Comparison of ENCODE assay signal across 11 cellular contexts in the genomic region with DNA sequence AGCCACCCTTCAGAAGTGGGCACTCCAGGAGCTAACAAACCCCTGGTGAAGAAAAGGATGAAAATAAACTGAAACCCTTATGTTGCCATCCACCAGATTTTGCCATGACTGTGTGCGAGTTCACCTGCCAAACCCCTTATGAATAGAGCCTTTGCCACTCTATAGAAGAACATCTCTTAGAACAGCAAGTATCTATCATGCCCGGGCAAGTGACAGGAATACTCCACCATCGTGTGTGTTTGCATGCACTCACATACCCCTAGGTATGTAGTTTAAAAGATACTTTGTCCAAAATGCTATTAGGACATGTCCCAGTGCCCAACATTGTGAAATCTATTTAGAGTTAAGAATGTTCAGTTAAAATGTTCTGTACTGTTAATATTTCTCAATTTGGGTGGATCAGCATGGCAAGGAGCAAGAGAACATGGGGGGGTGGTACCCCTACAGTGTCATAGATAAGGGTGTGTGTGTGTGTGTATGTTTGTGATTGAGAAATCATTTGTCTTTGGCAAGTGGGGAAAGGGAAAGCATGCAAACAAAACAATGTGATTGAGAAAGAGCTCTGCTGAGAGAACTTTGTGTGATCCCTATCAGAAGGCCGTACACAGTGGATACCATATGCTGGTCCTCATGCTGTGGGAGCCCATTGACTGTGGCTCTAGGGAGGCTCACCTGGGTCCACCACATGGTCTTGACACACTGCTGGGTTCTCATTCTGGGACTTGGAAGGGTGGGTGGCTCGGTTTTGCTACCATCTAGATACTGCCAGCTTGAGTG.
DNase-seq lines count a peak whose midpoint lies in the region; ATAC-seq and TF ChIP-seq lines count a peak whose summit lies in the region.
"Had no signal": no experiment of that assay in that cellular context is flagged by ENCODE, and none has a peak within 500 bp of the region (broad histone marks: within the 10 kb centered on the region; RNA-seq: fewer than 3 reads in every experiment).

No MANE protein-coding gene starts in this region.

- peaks cover 49% of the 10 kb centered on the region for H3K36me3 ChIP-seq in adipocyte (ENCODE audit: control insufficient read depth, insufficient read depth, low read length, severe bottlenecking)
- H3K36me3 ChIP-seq: BLaER1 treated with 17β-estradiol and CSF1 and Interleukin-3, amounts not matched to agents 10 nM and 100 nM; WERI-Rb-1 had no signal

- H3K4me1 ChIP-seq in adipocyte (ENCODE audit: control insufficient read depth, insufficient read depth, low read length), result peaks cover 90% of the 10 kb centered on the region

- no peaks in the 10 kb centered on the region for H3K27me3 Mint-ChIP-seq in activated CD4-positive, alpha-beta T cell treated with anti-CD3 and anti-CD28 coated beads for 36 hours
- peaks cover 9% of the 10 kb centered on the region for H3K27me3 Mint-ChIP-seq in activated naive CD4-positive, alpha-beta T cell treated with anti-CD3 and anti-CD28 coated beads, Interleukin-2, amount 10 ng/mL, durations not matched to agents 7 days and 5 days

- POLR2A ChIA-PET in activated CD4-positive, alpha-beta T cell treated with anti-CD3 and anti-CD28 coated beads for 36 hours (lab: Charles Lee), result no interaction called here

- H3K36me3 Mint-ChIP-seq in activated CD4-positive, alpha-beta T cell treated with anti-CD3 and anti-CD28 coated beads for 36 hours (ENCODE audit: low read depth), result no peaks in the 10 kb centered on the region
- peaks cover 10% of the 10 kb centered on the region for H3K36me3 Mint-ChIP-seq in activated naive CD4-positive, alpha-beta T cell treated with anti-CD3 and anti-CD28 coated beads, Interleukin-2, amount 10 ng/mL, durations not matched to agents 7 days and 5 days

- no peaks in the 10 kb centered on the region for H3K9me3 Mint-ChIP-seq in activated CD4-positive, alpha-beta T cell treated with anti-CD3 and anti-CD28 coated beads for 36 hours (ENCODE audit: low read depth)
- no peaks in the 10 kb centered on the region for H3K9me3 Mint-ChIP-seq in activated naive CD4-positive, alpha-beta T cell treated with anti-CD3 and anti-CD28 coated beads, Interleukin-2, amount 10 ng/mL, durations not matched to agents 7 days and 5 days

- DNase-seq in AG09309 (ENCODE audit: low read depth), result peak; percentile 27
- peak; percentile 97 for DNase-seq in adipocyte (ENCODE audit: low read depth)
- DNase-seq in left cardiac atrium, result no peak
- peak; percentile 80 for DNase-seq in renal cortical epithelial cell (ENCODE audit: low read depth)
- DNase-seq in activated CD4-positive, alpha-beta T cell treated with anti-CD3 and anti-CD28 coated beads for 36 hours, result no peak
- DNase-seq in activated naive CD4-positive, alpha-beta T cell treated with anti-CD3 and anti-CD28 coated beads, Interleukin-2, amount 10 ng/mL, durations not matched to agents 7 days and 5 days, result no peak
- DNase-seq in NCI-H1048 (lab: John Stamatoyannopoulos, UW), result no peak
- DNase-seq: activated gamma-delta T cell treated with Interleukin-2 at 50 U/mL for 16 hours, WERI-Rb-1 had no signal

- H3K27ac Mint-ChIP-seq in activated CD4-positive, alpha-beta T cell treated with anti-CD3 and anti-CD28 coated beads for 36 hours, result no peak overlapping the region
- no peak overlapping the region for H3K27ac Mint-ChIP-seq in activated naive CD4-positive, alpha-beta T cell treated with anti-CD3 and anti-CD28 coated beads, Interleukin-2, amount 10 ng/mL, durations not matched to agents 7 days and 5 days

- CTCF ChIA-PET in activated CD4-positive, alpha-beta T cell treated with anti-CD3 and anti-CD28 coated beads for 36 hours (lab: Charles Lee), result interaction anchor here (0.6 kb wide), 1 partner anchor 10 kb away, joined by 3 read pairs; no protein-coding TSS in a partner anchor
- CTCF ChIA-PET in activated naive CD4-positive, alpha-beta T cell treated with anti-CD3 and anti-CD28 coated beads, Interleukin-2, amount 10 ng/mL, durations not matched to agents 7 days and 5 days (lab: Charles Lee), result no interaction called here

- H3K27me3 ChIP-seq in adipocyte (replicated peaks; ENCODE audit: control insufficient read depth, insufficient read depth, low read length), result no peaks in the 10 kb centered on the region

- TF ChIP-seq CTCF in AG09309 (IDR thresholded peaks at IDR 0.05; ENCODE audit: control insufficient read depth, insufficient read depth, low read depth, low read length, missing control alignments), result no peak

- peaks cover 38% of the 10 kb centered on the region for H3K4me1 Mint-ChIP-seq in activated CD4-positive, alpha-beta T cell treated with anti-CD3 and anti-CD28 coated beads for 36 hours
- peaks cover 32% of the 10 kb centered on the region for H3K4me1 Mint-ChIP-seq in activated naive CD4-positive, alpha-beta T cell treated with anti-CD3 and anti-CD28 coated beads, Interleukin-2, amount 10 ng/mL, durations not matched to agents 7 days and 5 days

- no peak overlapping the region for H3K4me3 ChIP-seq in AG09309 (ENCODE audit: control insufficient read depth, low read depth, low read length)
- no peak overlapping the region for H3K4me3 ChIP-seq in adipocyte (ENCODE audit: low read length)
- H3K4me3 ChIP-seq: BLaER1 treated with 17β-estradiol and CSF1 and Interleukin-3, amounts not matched to agents 10 nM and 100 nM had no signal

- H3K9ac ChIP-seq in adipocyte (ENCODE audit: low read length), result peak overlapping the region; percentile 96
- H3K9ac ChIP-seq: BLaER1 treated with 17β-estradiol and CSF1 and Interleukin-3, amounts not matched to agents 10 nM and 100 nM had no signal

- intact Hi-C loops in left cardiac atrium (cut with DNase I), result no loop called here
- intact Hi-C loops in activated CD4-positive, alpha-beta T cell treated with anti-CD3 and anti-CD28 coated beads for 36 hours (cut with DNase I, micrococcal nuclease), result no loop called here

- no peaks in the 10 kb centered on the region for H3K9me3 ChIP-seq in adipocyte (ENCODE audit: control insufficient read depth, low read length)
- H3K9me3 ChIP-seq: BLaER1 treated with 17β-estradiol and CSF1 and Interleukin-3, amounts not matched to agents 10 nM and 100 nM had no signal

- peak; percentile 45 to 54 for ATAC-seq in left cardiac atrium
- ATAC-seq in HG03439 (IDR thresholded peaks at IDR 0.05; ENCODE audit: unreplicated experiment), result no peak
- ATAC-seq in activated CD4-positive, alpha-beta T cell treated with anti-CD3 and anti-CD28 coated beads for 36 hours, result no peak

- no peak overlapping the region for H3K4me3 Mint-ChIP-seq in activated CD4-positive, alpha-beta T cell treated with anti-CD3 and anti-CD28 coated beads for 36 hours
- no peak overlapping the region for H3K4me3 Mint-ChIP-seq in activated naive CD4-positive, alpha-beta T cell treated with anti-CD3 and anti-CD28 coated beads, Interleukin-2, amount 10 ng/mL, durations not matched to agents 7 days and 5 days

Comparison
In these comparisons a context has a peak if more than half of its experiments do, and no peak if none do; other contexts are left out.
1. DNase-seq: peak in AG09309 (single experiment), adipocyte (single experiment) and renal cortical epithelial cell (single experiment); none in left cardiac atrium (single experiment), activated CD4-positive, alpha-beta T cell treated with anti-CD3 and anti-CD28 coated beads for 36 hours (single experiment), activated naive CD4-positive, alpha-beta T cell treated with anti-CD3 and anti-CD28 coated beads, Interleukin-2, amount 10 ng/mL, durations not matched to agents 7 days and 5 days (single experiment) and NCI-H1048 (single experiment).
2. ATAC-seq: peak in left cardiac atrium (2 of 2); none in HG03439 (single experiment) and activated CD4-positive, alpha-beta T cell treated with anti-CD3 and anti-CD28 coated beads for 36 hours (single experiment).